In genomic region chr2:29060491-29060890, GRCh38 we compare ENCODE assay signal across 1 cellular context.
TF ChIP-seq lines count a peak whose summit lies in the region.

No MANE protein-coding gene starts in this region.

TF ChIP-seq in SK-N-SH treated with all-trans-retinoic acid at 6 μM for 48 hours, 23 proteins besides CTCF, POLR2A, EP300 and RAD21 (continued from another document):
- no peak for TF ChIP-seq TSHZ2 (CRISPR knock-in tag; IDR thresholded peaks at IDR 0.05)
- no peak for TF ChIP-seq RARB (CRISPR knock-in tag; IDR thresholded peaks at IDR 0.05)
- no peak for TF ChIP-seq CSDC2 (CRISPR knock-in tag; IDR thresholded peaks at IDR 0.05)
- TF ChIP-seq PATZ1 (CRISPR knock-in tag; IDR thresholded peaks at IDR 0.05; ENCODE audit: borderline replicate concordance) = no peak
- no peak for TF ChIP-seq CSRNP3 (CRISPR knock-in tag; IDR thresholded peaks at IDR 0.05)
- TF ChIP-seq ESRRG (CRISPR knock-in tag; IDR thresholded peaks at IDR 0.05) = no peak
- no peak for TF ChIP-seq TCF4 (CRISPR knock-in tag; IDR thresholded peaks at IDR 0.05; ENCODE audit: borderline replicate concordance)
